In the genomic region with DNA sequence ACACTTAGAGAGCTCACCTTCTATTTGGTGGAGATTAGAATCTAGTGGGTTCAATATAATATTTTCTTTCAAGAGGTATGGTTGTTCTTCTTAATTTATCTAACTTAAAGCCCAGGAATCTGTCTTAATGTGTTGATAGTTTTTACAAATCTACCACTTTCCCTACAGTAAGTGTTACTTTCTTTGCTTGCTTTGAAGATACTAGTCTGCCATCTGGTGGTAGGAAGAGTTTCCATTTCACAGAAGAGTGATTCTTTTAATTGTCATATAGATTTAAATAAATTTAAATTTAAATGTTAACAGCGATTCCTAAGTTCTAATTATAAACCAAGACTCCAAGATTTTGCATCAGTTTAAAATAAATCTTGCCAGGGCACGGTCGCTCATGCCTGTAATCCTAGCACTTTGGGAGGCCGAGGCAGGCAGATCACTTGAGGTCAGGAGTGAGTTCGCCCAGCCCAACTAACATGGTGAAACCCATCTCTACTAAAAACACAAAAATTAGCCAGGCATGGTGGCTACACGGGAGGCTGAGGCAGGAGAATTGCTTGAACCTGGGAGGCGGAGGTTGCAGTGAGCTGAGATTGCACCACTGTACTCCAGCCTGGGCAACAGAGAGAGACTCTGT, we compare ENCODE assay signal across 7 cellular contexts. TPM values are rescaled to one million over a fixed set of nuclear protein-coding genes. Genes with fewer than 3 reads are reported as not detected.
DNase-seq lines count a peak whose midpoint lies in the region; ATAC-seq and TF ChIP-seq lines count a peak whose summit lies in the region.

No MANE protein-coding gene starts in this region.

- no peak overlapping the region for H2BK12ac ChIP-seq in mesenchymal stem cell (ENCODE audit: low read length in 2 of 2)

- no peak overlapping the region for H3K23ac ChIP-seq in mesenchymal stem cell (ENCODE audit: low read length in 2 of 2)

- H4K8ac ChIP-seq in mesenchymal stem cell (ENCODE audit: low read length) = no peak overlapping the region

- H2AK5ac ChIP-seq in mesenchymal stem cell (ENCODE audit: low read length, severe bottlenecking) = no peak overlapping the region

- peak; percentile 58 for DNase-seq in EH (ENCODE audit: low read depth)
- peak; percentile 58 for DNase-seq in dermis microvascular lymphatic vessel endothelial cell (ENCODE audit: low read depth in 2 of 2)
- DNase-seq in mesenchymal stem cell = peak; percentile 54
- DNase-seq in activated CD4-positive, CD25-positive, alpha-beta regulatory T cell treated with anti-CD3 and anti-CD28 coated beads, Interleukin-2, amount 50 U/mL, for 72 hours = no peak
- no peak for DNase-seq in NK-92 (lab: John Stamatoyannopoulos, UW; ENCODE audit: unreplicated experiment)

- H2BK15ac ChIP-seq in mesenchymal stem cell (ENCODE audit: low read depth, poor library complexity, severe bottlenecking) = no peak overlapping the region

- H3K27me3 ChIP-seq in OCI-LY1 (ENCODE audit: insufficient read depth, low read length) (no peaks in the 10 kb centered on the region), mesenchymal stem cell (ENCODE audit: control insufficient read depth in 1 of 2, insufficient read depth in 1 of 2, low read length in 2 of 2) (no peaks in the 10 kb centered on the region)

- H3K14ac ChIP-seq in mesenchymal stem cell (ENCODE audit: low read length in 2 of 2) = no peak overlapping the region

- H3K18ac ChIP-seq in mesenchymal stem cell (ENCODE audit: low read depth in 1 of 2, low read length in 2 of 2) = no peak overlapping the region

- H4K91ac ChIP-seq in mesenchymal stem cell (ENCODE audit: low read length) = no peak overlapping the region

- no peak overlapping the region for H2BK120ac ChIP-seq in mesenchymal stem cell (ENCODE audit: low read depth, low read length)

- no peak overlapping the region for H3K9ac ChIP-seq in OCI-LY1 (ENCODE audit: low read length)
- H3K9ac ChIP-seq in mesenchymal stem cell (ENCODE audit: low read length) = no peak overlapping the region

- H4K20me1 ChIP-seq in OCI-LY1 (ENCODE audit: insufficient read depth, low read length) = no peaks in the 10 kb centered on the region

- no peaks in the 10 kb centered on the region for H3K79me1 ChIP-seq in mesenchymal stem cell (replicated peaks; ENCODE audit: low read length, poor library complexity, severe bottlenecking)

- H3F3A ChIP-seq in OCI-LY1 (ENCODE audit: insufficient read depth, low read length) = no peaks in the 10 kb centered on the region; the same call in 1 of the 2 replicates

- H3K9me3 ChIP-seq in OCI-LY1 (ENCODE audit: low read length) = no peaks in the 10 kb centered on the region
- no peaks in the 10 kb centered on the region for H3K9me3 ChIP-seq in mesenchymal stem cell (ENCODE audit: control insufficient read depth, low read length)

- peak; percentile 51 for TF ChIP-seq CTCF in OCI-LY1 (IDR thresholded peaks at IDR 0.05; ENCODE audit: low read length)

- H3K9me2 ChIP-seq in OCI-LY1 (ENCODE audit: low read depth, low read length) = no peaks in the 10 kb centered on the region

- H3K4me3 ChIP-seq in OCI-LY1 (ENCODE audit: low read depth, low read length, poor library complexity, severe bottlenecking) (no peak overlapping the region), mesenchymal stem cell (ENCODE audit: insufficient read depth in 1 of 2, low read depth in 1 of 2, low read length in 2 of 2) (no peak overlapping the region)

- H3K4ac ChIP-seq in mesenchymal stem cell (ENCODE audit: low read depth in 1 of 2, low read length in 2 of 2) = no peak overlapping the region

- no peaks in the 10 kb centered on the region for H3K79me2 ChIP-seq in OCI-LY1 (ENCODE audit: insufficient read depth, low read length)

- H3K27ac ChIP-seq in OCI-LY1 (ENCODE audit: low read depth, low read length, poor library complexity, severe bottlenecking) = no peak overlapping the region
- H3K27ac ChIP-seq in mesenchymal stem cell (ENCODE audit: low read length, poor library complexity, severe bottlenecking) = no peak overlapping the region

- peaks cover 6% of the 10 kb centered on the region for H3K4me1 ChIP-seq in OCI-LY1 (ENCODE audit: insufficient read depth, low read length, severe bottlenecking)
- no peaks in the 10 kb centered on the region for H3K4me1 ChIP-seq in mesenchymal stem cell (ENCODE audit: control insufficient read depth, insufficient read depth, low read depth, low read length)

- 32% methylated on average over 4 of the region's 7 CpGs for WGBS in mesenchymal stem cell

- H3K4me2 ChIP-seq in OCI-LY1 (ENCODE audit: low read length) (no peak overlapping the region), mesenchymal stem cell (ENCODE audit: low read length, poor library complexity, severe bottlenecking) (no peak overlapping the region)

- H3K36me3 ChIP-seq in OCI-LY1 (ENCODE audit: insufficient read depth, low read length) (no peaks in the 10 kb centered on the region), mesenchymal stem cell (ENCODE audit: control insufficient read depth in 1 of 2, insufficient read depth in 2 of 2, low read depth in 1 of 2, low read length in 2 of 2) (no peaks in the 10 kb centered on the region)

- H2BK5ac ChIP-seq in mesenchymal stem cell (ENCODE audit: low read depth, low read length, poor library complexity, severe bottlenecking) = no peak overlapping the region

- H2AFZ ChIP-seq in OCI-LY1 (ENCODE audit: low read length) (no peak overlapping the region), mesenchymal stem cell (ENCODE audit: low read depth, low read length) (no peak overlapping the region)

- ATAC-seq in GM21723 (IDR thresholded peaks at IDR 0.05; ENCODE audit: unreplicated experiment) = peak; percentile 59

RNA-seq across cellular contexts. Expression of a gene that starts 43.5 kb away (rescaled TPM):
- 11.2 and 16.7 TPM in 2 replicates for total RNA-seq in dermis microvascular lymphatic vessel endothelial cell
- 35.9 TPM for polyA plus RNA-seq in mesenchymal stem cell (2013, experiment 1 of 2)
- polyA plus RNA-seq in mesenchymal stem cell (2013, experiment 2 of 2) = 34.7 TPM

Comparison
In these comparisons a context has a peak if more than half of its experiments do, and no peak if none do; other contexts are left out.
1. DNase-seq: peak in EH (single experiment), dermis microvascular lymphatic vessel endothelial cell (2 of 2) and mesenchymal stem cell (single experiment); none in activated CD4-positive, CD25-positive, alpha-beta regulatory T cell treated with anti-CD3 and anti-CD28 coated beads, Interleukin-2, amount 50 U/mL, for 72 hours (single experiment) and NK-92 (single experiment).